ENCODE assay signal across 8 cellular contexts in the genomic region with DNA sequence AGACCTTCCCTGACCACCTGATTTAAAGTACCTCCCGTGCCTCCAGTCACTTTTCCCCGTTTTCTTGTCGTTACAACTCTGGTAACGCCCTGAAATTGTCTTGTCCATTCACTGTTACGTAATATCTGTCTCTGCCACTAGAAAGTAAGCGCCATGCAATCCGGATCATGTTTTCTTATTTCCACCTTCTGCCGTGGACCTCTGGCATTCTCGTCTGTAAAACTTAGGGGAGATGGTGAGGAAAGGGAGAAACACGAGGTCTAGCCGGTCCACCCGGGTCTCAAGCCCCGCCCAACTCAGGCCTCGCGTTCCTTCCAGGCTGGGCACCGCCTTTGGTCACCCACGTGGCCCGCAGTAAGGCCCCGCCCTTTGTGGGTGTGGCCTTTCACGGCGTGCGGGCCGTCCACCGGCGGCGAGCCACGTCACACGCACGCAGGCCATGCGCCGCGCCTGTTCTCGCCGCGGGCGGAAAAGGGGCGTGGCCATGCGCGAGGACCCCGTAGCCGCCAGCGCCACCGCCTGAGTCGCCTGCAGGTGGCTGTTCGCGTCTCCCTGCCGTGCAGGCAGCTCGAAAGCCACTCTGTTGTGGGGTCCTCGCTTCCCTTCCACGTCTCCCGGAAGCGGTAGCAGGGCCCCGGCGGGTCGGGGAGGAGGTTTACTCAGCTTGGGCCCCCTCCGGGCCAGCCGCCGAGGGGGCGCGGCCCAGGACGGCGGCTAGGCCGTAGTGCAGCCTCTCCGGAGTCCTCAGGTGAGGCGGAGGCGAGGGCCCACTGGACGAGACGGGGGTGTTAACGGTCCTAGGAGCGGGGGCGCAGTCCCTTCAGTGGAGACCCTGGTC.
DNase-seq lines count a peak whose midpoint lies in the region; ATAC-seq and TF ChIP-seq lines count a peak whose summit lies in the region.

GOLGA5 (plus strand) TSS at position 597 of the 838 bp plus-strand sequence. CDS start 3,133 bp downstream, outside the sequence.

- TF ChIP-seq CTCF in AG09319 (IDR thresholded peaks at IDR 0.05; ENCODE audit: low read depth, low read length) = no peak

- DNase-seq in AG09319 (ENCODE audit: extremely low read depth, low read depth) (peak; percentile 95), NCI-H446 treated with DMSO at 0.1 percent for 48 hours (lab: John Stamatoyannopoulos, UW) (peak; percentile 98), cerebellar cortex (ENCODE audit: low spot score) (peak; percentile 96), iris pigment epithelial cell (ENCODE audit: low read depth) (peak; percentile 97)
- DNase-seq in stimulated activated CD4-positive, alpha-beta T cell treated with anti-CD3 and anti-CD28 coated beads, Interleukin-12 subunit alpha, Interleukin-12 subunit beta, amount 100 ng/mL, for 24 hours (ENCODE audit: low read depth in 2 of 2) = peak; percentile 94 to 95

- ATAC-seq in GM19035 (IDR thresholded peaks at IDR 0.05; ENCODE audit: unreplicated experiment) = peak; percentile 96
- peak; percentile 94 for ATAC-seq in HG03354 (IDR thresholded peaks at IDR 0.05; ENCODE audit: poor library complexity, severe bottlenecking, unreplicated experiment)
- ATAC-seq in activated CD4-positive, CD25-positive, alpha-beta regulatory T cell treated with anti-CD3 and anti-CD28 coated beads, Interleukin-2, amount 50 U/mL, for 24 hours = peak; percentile 94 to 95

Comparison
In these comparisons a context has a peak if more than half of its experiments do, and no peak if none do; other contexts are left out.
1. Peak in every context shown above with its lines: DNase-seq and ATAC-seq.